24 cellular contexts compared by ENCODE assay signal in the genomic region with DNA sequence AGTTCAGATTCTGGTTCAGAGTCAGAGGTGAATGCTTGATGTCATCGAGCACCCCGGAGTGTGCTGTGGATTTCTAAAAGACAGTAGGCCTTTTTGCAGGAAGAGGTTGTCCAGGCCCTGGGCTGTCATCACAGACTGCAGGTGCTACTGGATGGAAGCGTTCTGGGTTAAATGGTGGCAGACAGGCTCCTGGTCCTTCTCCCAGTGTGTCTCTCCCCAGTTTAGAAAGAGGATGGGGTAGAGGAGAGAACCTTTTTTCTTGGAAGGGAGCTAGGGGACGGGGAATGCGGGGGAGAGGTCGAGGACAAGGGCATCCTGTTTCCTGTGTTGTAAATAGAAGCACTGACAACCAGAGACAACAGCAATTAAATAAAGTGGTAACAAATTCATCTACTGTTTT.
DNase-seq lines count a peak whose midpoint lies in the region; ATAC-seq and TF ChIP-seq lines count a peak whose summit lies in the region.
"Had no signal": no experiment of that assay in that cellular context is flagged by ENCODE, and none has a peak within 500 bp of the region (broad histone marks: within the 10 kb centered on the region; RNA-seq: fewer than 3 reads in every experiment).

No MANE protein-coding gene starts in this region.

- H3K4me3 ChIP-seq in left ventricle myocardium inferior (no peak overlapping the region), mesenchymal stem cell (ENCODE audit: insufficient read depth in 1 of 2, low read depth in 1 of 2, low read length in 2 of 2) (no peak overlapping the region)
- H3K4me3 ChIP-seq in naive thymus-derived CD4-positive, alpha-beta T cell (ENCODE audit: low read length), result no peak overlapping the region
- H3K4me3 ChIP-seq: GM23338 had no signal

- H3K27ac Mint-ChIP-seq in H9, result peak overlapping the region in 2 of 3 experiments; percentile 34 to 64; a peak in 3 of 7 replicates
- peak overlapping the region in 1 of 9 donors; percentile 29 for H3K27ac Mint-ChIP-seq in naive thymus-derived CD4-positive, alpha-beta T cell
- H3K27ac Mint-ChIP-seq: GM23338 had no signal

- no peak overlapping the region for H3K27ac ChIP-seq in left ventricle myocardium inferior (replicated peaks)
- H3K27ac ChIP-seq in H9 (ENCODE audit: insufficient read length, low read depth, low read length), result no peak overlapping the region
- H3K27ac ChIP-seq in mesenchymal stem cell (ENCODE audit: low read length, poor library complexity, severe bottlenecking), result no peak overlapping the region
- H3K27ac ChIP-seq in naive thymus-derived CD4-positive, alpha-beta T cell (ENCODE audit: low read depth, low read length), result no peak overlapping the region

- peaks cover 10% of the 10 kb centered on the region for H3K4me1 ChIP-seq in left ventricle myocardium inferior
- no peaks in the 10 kb centered on the region; the same call in 1 of the 2 replicates for H3K4me1 ChIP-seq in H9 (ENCODE audit: insufficient read depth, low read length)
- peaks cover 2% of the 10 kb centered on the region for H3K4me1 ChIP-seq in mesenchymal stem cell (ENCODE audit: control insufficient read depth, insufficient read depth, low read depth, low read length)
- no peaks in the 10 kb centered on the region for H3K4me1 ChIP-seq in naive thymus-derived CD4-positive, alpha-beta T cell (ENCODE audit: control insufficient read depth in 2 of 2, insufficient read depth in 2 of 2, low read length in 2 of 2)
- H3K4me1 ChIP-seq: BE2C had no signal

- H2AFZ ChIP-seq in H9 (ENCODE audit: low read length) (no peak overlapping the region), mesenchymal stem cell (ENCODE audit: low read depth, low read length) (no peak overlapping the region)
- H2AFZ ChIP-seq: GM23338 had no signal

- H3K9me3 ChIP-seq in left ventricle myocardium inferior (replicated peaks) (no peaks in the 10 kb centered on the region), H9 (ENCODE audit: control insufficient read depth, low read depth, low read length) (no peaks in the 10 kb centered on the region), mesenchymal stem cell (ENCODE audit: control insufficient read depth, low read length) (no peaks in the 10 kb centered on the region)
- no peaks in the 10 kb centered on the region for H3K9me3 ChIP-seq in naive thymus-derived CD4-positive, alpha-beta T cell (ENCODE audit: control insufficient read depth in 2 of 3, low read length in 3 of 3)
- H3K9me3 ChIP-seq: BE2C had no signal

- H3T11ph ChIP-seq in H9 (ENCODE audit: low read length), result no peak overlapping the region

- H2BK15ac ChIP-seq in H9 (ENCODE audit: low read depth, low read length) (no peak overlapping the region), mesenchymal stem cell (ENCODE audit: low read depth, poor library complexity, severe bottlenecking) (no peak overlapping the region)

- H3K9me3 Mint-ChIP-seq in H9, result no peaks in the 10 kb centered on the region
- H3K9me3 Mint-ChIP-seq in naive thymus-derived CD4-positive, alpha-beta T cell, result peaks cover 0 to 5% (median 0%) of the 10 kb centered on the region in 11 donors
- H3K9me3 Mint-ChIP-seq: IgD-negative memory B cell had no signal

- H3K14ac ChIP-seq in H9 (ENCODE audit: insufficient read depth, low read length), result no peak overlapping the region
- no peak overlapping the region for H3K14ac ChIP-seq in mesenchymal stem cell (ENCODE audit: low read length in 2 of 2)

- no peak overlapping the region for H3K9ac ChIP-seq in H9 (ENCODE audit: extremely low read depth, insufficient read length, low read length)
- no peak overlapping the region for H3K9ac ChIP-seq in mesenchymal stem cell (ENCODE audit: low read length)

- H3K79me2 ChIP-seq in H9 (ENCODE audit: insufficient read depth, low read length), result no peaks in the 10 kb centered on the region

- intact Hi-C loops in Right ventricle myocardium superior (cut with DNase I), result no loop called here
- intact Hi-C loops in left ventricle myocardium inferior (cut with micrococcal nuclease), result no loop called here
- intact Hi-C loops in naive thymus-derived CD4-positive, alpha-beta T cell (cut with micrococcal nuclease), result no loop called here

- H3K79me1 ChIP-seq in H9 (ENCODE audit: insufficient read depth, low read depth, low read length, poor library complexity, severe bottlenecking) (no peaks in the 10 kb centered on the region), mesenchymal stem cell (replicated peaks; ENCODE audit: low read length, poor library complexity, severe bottlenecking) (peaks cover 7% of the 10 kb centered on the region)

- no peak overlapping the region for H2BK120ac ChIP-seq in H9 (ENCODE audit: low read depth, low read length, poor library complexity, severe bottlenecking)
- H2BK120ac ChIP-seq in mesenchymal stem cell (ENCODE audit: low read depth, low read length), result no peak overlapping the region

- peak; percentile 43 for ATAC-seq in Right ventricle myocardium superior (ENCODE audit: poor library complexity)
- ATAC-seq in naive thymus-derived CD4-positive, alpha-beta T cell, result no peak
- ATAC-seq: GM23338, HCT116 had no signal

- H3K4ac ChIP-seq in H9 (ENCODE audit: low read depth, low read length), result no peak overlapping the region
- H3K4ac ChIP-seq in mesenchymal stem cell (ENCODE audit: low read depth in 1 of 2, low read length in 2 of 2), result peak overlapping the region in 1 of 2 experiments; percentile 17

- POLR2A ChIA-PET in naive thymus-derived CD4-positive, alpha-beta T cell (lab: Charles Lee), result no interaction called here

- no peaks in the 10 kb centered on the region for H4K20me1 ChIP-seq in H9 (ENCODE audit: control insufficient read depth, insufficient read depth, insufficient read length)

- H2BK20ac ChIP-seq in H9 (ENCODE audit: low read depth, low read length, poor library complexity, severe bottlenecking), result no peak overlapping the region

- H3K23me2 ChIP-seq in H9 (ENCODE audit: insufficient read length, low read depth, low read length, poor library complexity, severe bottlenecking), result no peaks in the 10 kb centered on the region

- no peak overlapping the region for H2BK12ac ChIP-seq in H9 (ENCODE audit: insufficient read length, low read depth, low read length)
- H2BK12ac ChIP-seq in mesenchymal stem cell (ENCODE audit: low read length in 2 of 2), result peak overlapping the region in 1 of 2 experiments; percentile 71

- H3K4me2 ChIP-seq in H9 (ENCODE audit: insufficient read depth, insufficient read length, low read length) (no peak overlapping the region), mesenchymal stem cell (ENCODE audit: low read length, poor library complexity, severe bottlenecking) (no peak overlapping the region)
- H3K4me2 ChIP-seq: GM23338 had no signal

- H3K36me3 Mint-ChIP-seq in H9 (ENCODE audit: insufficient read depth in 1 of 3, low read depth in 3 of 3), result peaks cover 10 to 24% (median 19%) of the 10 kb centered on the region in 3 experiments
- peaks cover 18 to 64% (median 46%) of the 10 kb centered on the region in 5 donors for H3K36me3 Mint-ChIP-seq in naive thymus-derived CD4-positive, alpha-beta T cell

- H3K27me3 ChIP-seq in left ventricle myocardium inferior (ENCODE audit: low read depth) (no peaks in the 10 kb centered on the region), H9 (ENCODE audit: insufficient read depth, low read length) (no peaks in the 10 kb centered on the region), mesenchymal stem cell (ENCODE audit: control insufficient read depth in 1 of 2, insufficient read depth in 1 of 2, low read length in 2 of 2) (no peaks in the 10 kb centered on the region)
- H3K27me3 ChIP-seq in naive thymus-derived CD4-positive, alpha-beta T cell (ENCODE audit: control insufficient read depth in 2 of 2, insufficient read depth in 2 of 2, low read length in 2 of 2), result no peaks in the 10 kb centered on the region
- H3K27me3 ChIP-seq: BE2C had no signal

- no peaks in the 10 kb centered on the region for H3K27me3 Mint-ChIP-seq in H9 (ENCODE audit: low read depth)
- no peaks in the 10 kb centered on the region for H3K27me3 Mint-ChIP-seq in naive thymus-derived CD4-positive, alpha-beta T cell
- H3K27me3 Mint-ChIP-seq: CD4-positive, CD25-positive, alpha-beta regulatory T cell; IgD-negative memory B cell had no signal

- H3K23ac ChIP-seq in H9 (ENCODE audit: insufficient read length, low read depth, low read length), result no peak overlapping the region
- H3K23ac ChIP-seq in mesenchymal stem cell (ENCODE audit: low read length in 2 of 2), result no peak overlapping the region

- TF ChIP-seq CTCF in left ventricle myocardium inferior (IDR thresholded peaks at IDR 0.05; ENCODE audit: borderline replicate concordance) (no peak), H9 (conservative IDR thresholded peaks at IDR 0.05) (no peak)

- no CpG with 5 or more reads among the region's 6 CpGs for WGBS in H9 (ENCODE audit: extremely low coverage, insufficient read length, low lambda C conversion rate)
- WGBS in mesenchymal stem cell, result 28% methylated on average over 3 of the region's 6 CpGs

- H3K56ac ChIP-seq in H9 (ENCODE audit: insufficient read length, low read depth, low read length), result no peak overlapping the region

- no peak overlapping the region for H2BK5ac ChIP-seq in H9 (ENCODE audit: insufficient read length, low read length)
- H2BK5ac ChIP-seq in mesenchymal stem cell (ENCODE audit: low read depth, low read length, poor library complexity, severe bottlenecking), result no peak overlapping the region

- no peak overlapping the region for H2AK5ac ChIP-seq in H9 (ENCODE audit: insufficient read length, low read length)
- H2AK5ac ChIP-seq in mesenchymal stem cell (ENCODE audit: low read length, severe bottlenecking), result peak overlapping the region; percentile 15

- no peak overlapping the region for H3K4me3 Mint-ChIP-seq in H9
- H3K4me3 Mint-ChIP-seq in naive thymus-derived CD4-positive, alpha-beta T cell, result no peak overlapping the region
- H3K4me3 Mint-ChIP-seq: CD4-positive, CD25-positive, alpha-beta regulatory T cell; GM23338; IgD-negative memory B cell had no signal

- peaks cover 3 to 7% of the 10 kb centered on the region in 2 experiments; a peak in 2 of 4 replicates for H3K4me1 Mint-ChIP-seq in H9
- peaks cover 0 to 17% (median 0%) of the 10 kb centered on the region in 7 donors for H3K4me1 Mint-ChIP-seq in naive thymus-derived CD4-positive, alpha-beta T cell

- H4K5ac ChIP-seq in H9 (ENCODE audit: insufficient read length, low read depth, low read length), result no peak overlapping the region

- H3K18ac ChIP-seq in H9 (ENCODE audit: insufficient read length, low read depth, low read length) (no peak overlapping the region), mesenchymal stem cell (ENCODE audit: low read depth in 1 of 2, low read length in 2 of 2) (peak overlapping the region in 1 of 2 experiments; percentile 86)

- H4K91ac ChIP-seq in H9 (ENCODE audit: insufficient read length, low read depth, low read length) (no peak overlapping the region), mesenchymal stem cell (ENCODE audit: low read length) (no peak overlapping the region)

- CTCF ChIA-PET in naive thymus-derived CD4-positive, alpha-beta T cell (lab: Charles Lee), result no interaction called here

- no peak for DNase-seq in Right ventricle myocardium superior
- DNase-seq in left ventricle myocardium inferior, result no peak
- DNase-seq in H9, result no peak
- peak; percentile 38 to 66 for DNase-seq in dermis microvascular lymphatic vessel endothelial cell (ENCODE audit: low read depth in 2 of 2)
- DNase-seq in mesenchymal stem cell, result peak; percentile 16
- no peak for DNase-seq in naive thymus-derived CD4-positive, alpha-beta T cell
- no peak for DNase-seq in NOMO-1 treated with dmso at 0.1 percent for 144 hours (lab: John Stamatoyannopoulos, UW; ENCODE audit: unreplicated experiment)
- no peak for DNase-seq in NCI-H748 (lab: John Stamatoyannopoulos, UW; ENCODE audit: unreplicated experiment)
- DNase-seq: BE2C; CD4-positive, CD25-positive, alpha-beta regulatory T cell; COR-L47; DMS 273 treated with DMSO at 0.1 percent for 48 hours; GF-D8; MM.1S; NCI-H1092 treated with DMSO at 0.1 percent for 48 hours; NCI-H146; NCI-H2081; NCI-H748 treated with DMSO at 0.1 percent for 48 hours; NK-92 treated with Interleukin-12 subunit alpha and Interleukin-12 subunit beta, amount 100 ng/mL, for 24 hours; OCI-M1; SHP77 treated with DMSO at 0.1 percent for 48 hours had no signal

- peaks cover 16% of the 10 kb centered on the region for H3K36me3 ChIP-seq in left ventricle myocardium inferior
- peaks cover 3 to 9% of the 10 kb centered on the region in 2 experiments for H3K36me3 ChIP-seq in mesenchymal stem cell (ENCODE audit: control insufficient read depth in 1 of 2, insufficient read depth in 2 of 2, low read depth in 1 of 2, low read length in 2 of 2)
- H3K36me3 ChIP-seq in naive thymus-derived CD4-positive, alpha-beta T cell (ENCODE audit: control insufficient read depth in 2 of 3, insufficient read depth in 3 of 3, low read length in 3 of 3), result peaks cover 0 to 11% (median 0%) of the 10 kb centered on the region in 3 experiments
- H3K36me3 ChIP-seq: BE2C had no signal

- H4K8ac ChIP-seq in H9 (replicated peaks; ENCODE audit: insufficient read length, low read depth, low read length), result no peak overlapping the region
- no peak overlapping the region for H4K8ac ChIP-seq in mesenchymal stem cell (ENCODE audit: low read length)

Comparison
In these comparisons a context has a peak if more than half of its experiments do, and no peak if none do; other contexts are left out.
1. DNase-seq: peak in dermis microvascular lymphatic vessel endothelial cell (2 of 2) and mesenchymal stem cell (single experiment); none in Right ventricle myocardium superior (single experiment), left ventricle myocardium inferior (single experiment), H9 (single experiment), naive thymus-derived CD4-positive, alpha-beta T cell (0 of 9), NOMO-1 treated with dmso at 0.1 percent for 144 hours (single experiment) and NCI-H748 (single experiment).